In the genomic region with DNA sequence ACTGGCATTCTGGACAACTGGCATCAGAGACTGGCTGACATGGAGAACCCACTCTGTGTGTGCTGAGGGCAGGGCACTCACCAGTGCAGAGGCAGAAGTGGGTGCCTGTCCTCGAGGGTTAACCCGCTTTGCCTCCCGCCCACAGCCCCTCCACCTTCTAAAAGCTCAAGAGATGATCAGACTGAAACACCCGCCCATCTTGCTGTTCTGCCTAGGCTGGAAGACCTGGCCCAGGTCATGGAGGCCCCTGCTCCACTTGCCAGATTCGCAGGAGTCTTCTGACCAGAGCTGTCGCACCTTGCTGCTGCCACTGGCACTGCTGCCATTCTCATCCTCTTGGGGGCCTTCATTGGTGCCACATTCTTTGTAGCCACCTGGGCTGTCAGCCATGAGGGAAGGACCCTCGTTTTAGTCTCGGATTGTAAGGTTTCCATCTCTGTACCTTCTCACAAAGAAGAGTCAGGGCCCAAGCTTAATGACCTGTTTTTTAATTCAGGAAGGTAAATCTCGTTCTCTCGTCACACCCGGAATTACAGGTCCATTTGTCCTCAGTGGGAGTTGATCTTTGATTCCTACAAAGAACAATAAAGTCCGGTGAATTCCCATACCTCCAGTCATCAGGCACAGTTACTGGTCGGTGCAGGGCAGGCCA, we compare ENCODE assay signal across 8 cellular contexts. TPM values are rescaled to one million over a fixed set of nuclear protein-coding genes. Genes with fewer than 3 reads are reported as not detected.
DNase-seq lines count a peak whose midpoint lies in the region; ATAC-seq and TF ChIP-seq lines count a peak whose summit lies in the region.

No MANE protein-coding gene starts in this region.

- peak overlapping the region; percentile 97 for H3K4me3 Mint-ChIP-seq in activated naive CD8-positive, alpha-beta T cell
- peak overlapping the region; percentile 83 for H3K4me3 Mint-ChIP-seq in memory B cell

- H3K4me1 Mint-ChIP-seq in activated naive CD8-positive, alpha-beta T cell (ENCODE audit: low read depth): peaks cover 59% of the 10 kb centered on the region
- H3K4me1 Mint-ChIP-seq in memory B cell: peaks cover 40% of the 10 kb centered on the region

- no peaks in the 10 kb centered on the region for H3K9me3 Mint-ChIP-seq in activated naive CD8-positive, alpha-beta T cell (ENCODE audit: low read depth)
- peaks cover 2% of the 10 kb centered on the region for H3K9me3 Mint-ChIP-seq in memory B cell

- peak overlapping the region; percentile 98 for H3K27ac Mint-ChIP-seq in activated naive CD8-positive, alpha-beta T cell
- peak overlapping the region; percentile 95 for H3K27ac Mint-ChIP-seq in memory B cell

- no peaks in the 10 kb centered on the region for H3K27me3 ChIP-seq in upper lobe of right lung

- H3K27ac ChIP-seq in upper lobe of right lung: peak overlapping the region; percentile 99

- H3K36me3 ChIP-seq in upper lobe of right lung: peaks cover 36% of the 10 kb centered on the region

- H3K4me1 ChIP-seq in upper lobe of right lung: peaks cover 45% of the 10 kb centered on the region

- H3K36me3 Mint-ChIP-seq in activated naive CD8-positive, alpha-beta T cell: peaks cover 15% of the 10 kb centered on the region
- H3K36me3 Mint-ChIP-seq in memory B cell: peaks cover 9% of the 10 kb centered on the region

- no peak for TF ChIP-seq CTCF in upper lobe of right lung (IDR thresholded peaks at IDR 0.05)

- intact Hi-C loops in Right ventricle myocardium inferior (cut with DNase I) (no loop called here), cardiac septum (cut with DNase I) (no loop called here), upper lobe of right lung (cut with DNase I) (loop anchor here (10.0 kb wide), 2 partner anchors 184 to 214 kb away; a partner anchor contains a TSS)

- H3K4me3 ChIP-seq in upper lobe of right lung: no peak overlapping the region

- H3K27me3 Mint-ChIP-seq in activated naive CD8-positive, alpha-beta T cell: no peaks in the 10 kb centered on the region
- no peaks in the 10 kb centered on the region for H3K27me3 Mint-ChIP-seq in memory B cell

- ATAC-seq in Right ventricle myocardium inferior (no peak), memory B cell (ENCODE audit: low read depth) (no peak), upper lobe of right lung (no peak), HG03175 (IDR thresholded peaks at IDR 0.05; ENCODE audit: unreplicated experiment) (no peak), GM21737 (IDR thresholded peaks at IDR 0.05; ENCODE audit: unreplicated experiment) (no peak)

- peak; percentile 25 for DNase-seq in Right ventricle myocardium inferior (ENCODE audit: missing footprints)
- no peak for DNase-seq in cardiac septum (ENCODE audit: low spot score)
- no peak for DNase-seq in memory B cell (ENCODE audit: low spot score in 2 of 2)
- DNase-seq in upper lobe of right lung: no peak
- no peak for DNase-seq in NCI-H446 treated with DMSO at 0.1 percent for 48 hours (lab: John Stamatoyannopoulos, UW)

- H3K9me3 ChIP-seq in upper lobe of right lung: no peaks in the 10 kb centered on the region

RNA-seq across cellular contexts. Expression of a gene that starts 1.9 kb away (rescaled TPM):
- 22.5 TPM for total RNA-seq in Right ventricle myocardium inferior
- total RNA-seq in cardiac septum: 24.0 TPM
- 39.3 TPM for total RNA-seq in upper lobe of right lung

RNA-seq across cellular contexts. Expression of a gene that starts 20.7 kb away (rescaled TPM):
- 24.3 TPM for total RNA-seq in Right ventricle myocardium inferior
- total RNA-seq in cardiac septum: 15.2 TPM
- 31.2 TPM for total RNA-seq in upper lobe of right lung

RNA-seq across cellular contexts. Expression of a gene that starts 42.7 kb away (rescaled TPM):
- total RNA-seq in Right ventricle myocardium inferior (3.8 TPM), cardiac septum (5.2 TPM), upper lobe of right lung (30.0 TPM)
